ENCODE assay signal across 9 cellular contexts in the genomic region with DNA sequence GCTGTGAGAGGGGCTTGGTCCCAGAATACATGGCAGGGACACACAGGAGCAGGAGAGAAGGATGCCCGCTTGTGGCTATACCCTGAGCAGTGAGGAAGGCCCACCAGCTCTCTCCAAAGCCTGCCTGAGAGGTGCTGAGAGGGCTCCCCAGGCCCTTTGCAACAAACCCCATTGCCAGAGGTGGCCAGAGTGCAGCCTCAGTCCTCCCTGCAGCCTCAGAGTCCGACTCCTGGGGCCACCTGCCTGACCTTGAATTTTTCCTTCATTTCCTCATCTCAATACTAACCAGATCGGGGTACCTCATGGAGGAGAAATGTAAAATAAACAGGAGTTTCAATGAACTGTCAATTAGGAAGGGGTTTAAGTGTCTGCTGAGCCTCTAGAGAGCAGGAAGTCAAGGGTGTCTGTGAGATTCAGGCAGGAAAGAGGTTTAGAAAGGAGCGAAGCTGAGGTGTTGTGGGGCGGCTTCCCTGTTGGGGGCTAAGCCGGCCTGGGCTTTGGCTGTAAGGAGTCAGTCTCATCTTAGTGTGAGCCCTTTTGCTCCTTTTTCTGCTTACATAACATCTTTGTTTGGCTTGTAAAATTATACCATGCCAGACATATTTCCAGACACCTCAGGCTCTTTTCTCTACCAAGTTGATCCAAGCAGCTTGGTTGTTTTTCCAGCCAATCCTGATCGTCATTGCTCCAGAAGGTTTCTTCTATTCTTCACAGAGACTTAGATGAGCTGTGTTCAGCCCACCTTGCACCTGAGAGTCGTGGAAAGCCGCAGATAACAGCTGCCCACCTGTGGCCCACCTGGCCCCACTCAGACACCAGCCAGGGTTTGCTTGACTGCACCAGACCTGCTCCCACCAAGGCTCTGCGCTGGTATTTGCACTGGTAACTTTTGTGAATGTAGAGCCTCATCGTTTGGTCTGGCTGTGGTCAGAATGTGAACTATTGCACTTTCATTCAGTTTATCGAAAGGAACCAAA. TPM values are rescaled to one million over a fixed set of nuclear protein-coding genes. Genes with fewer than 3 reads are reported as not detected.
DNase-seq lines count a peak whose midpoint lies in the region; ATAC-seq, FAIRE-seq and TF ChIP-seq lines count a peak whose summit lies in the region.
"Had no signal": no experiment of that assay in that cellular context is flagged by ENCODE, and none has a peak within 500 bp of the region (broad histone marks: within the 10 kb centered on the region; RNA-seq: fewer than 3 reads in every experiment).

No MANE protein-coding gene starts in this region.

- no TSS peak for BruUV-seq in K562 (replicated peaks; lab: Mats Ljungman, UMichigan)

- H4K20me1 ChIP-seq in K562 (replicated peaks; ENCODE audit: control insufficient read depth, insufficient read depth, low read length): no peaks in the 10 kb centered on the region

- H3K4me3 ChIP-seq in K562: no peak overlapping the region
- H3K4me3 ChIP-seq: adrenal gland had no signal

- intact Hi-C loops in K562 (cut with micrococcal nuclease): no loop called here

- TF ChIP-seq POLR2A in K562 (conservative IDR thresholded peaks at IDR 0.05): no peak

- H3K4me1 ChIP-seq in K562 (replicated peaks in 1 of 2; ENCODE audit: control insufficient read depth in 2 of 2, insufficient read depth in 2 of 2, low read length in 2 of 2): no peaks in the 10 kb centered on the region; a peak in 1 of 5 replicates

- no peaks in the 10 kb centered on the region for H3K36me3 ChIP-seq in K562 (ENCODE audit: control insufficient read depth, insufficient read depth, low read length)
- H3K36me3 ChIP-seq: adrenal gland had no signal

- peaks cover 21 to 65% of the 10 kb centered on the region in 2 experiments for H3K27me3 ChIP-seq in K562 (ENCODE audit: control insufficient read depth in 2 of 2, insufficient read depth in 2 of 2, low read length in 2 of 2)
- H3K27me3 ChIP-seq: adrenal gland had no signal

- no peak overlapping the region for H2AFZ ChIP-seq in K562 (ENCODE audit: low read depth, low read length)

- no peak for TF ChIP-seq EP300 in K562 (IDR thresholded peaks at IDR 0.05; ENCODE audit: low read length)

- H3K9me3 ChIP-seq in K562 (replicated peaks; ENCODE audit: control insufficient read depth, insufficient read depth, low read depth, low read length): no peaks in the 10 kb centered on the region
- H3K9me3 ChIP-seq: adrenal gland had no signal

- H3K9ac ChIP-seq in K562 (ENCODE audit: insufficient read depth in 1 of 2, low read depth in 2 of 2, low read length in 2 of 2): no peak overlapping the region

- H3K9me1 ChIP-seq in K562 (ENCODE audit: control insufficient read depth, insufficient read depth, low read length): no peaks in the 10 kb centered on the region

- no peaks in the 10 kb centered on the region for H3K79me2 ChIP-seq in K562 (ENCODE audit: control insufficient read depth, insufficient read depth, low read length)

- WGBS in K562 (ENCODE audit: insufficient coverage, low coverage, missing lambda C conversion rate): 1% methylated on average over 12 of the region's 12 CpGs

- peak; percentile 72 for ATAC-seq in GM19467 (IDR thresholded peaks at IDR 0.05; ENCODE audit: unreplicated experiment)
- peak; percentile 65 for ATAC-seq in HG03457 (IDR thresholded peaks at IDR 0.05; ENCODE audit: unreplicated experiment)
- peak; percentile 39 for ATAC-seq in K562
- no peak for ATAC-seq in SK-N-SH treated with all-trans-retinoic acid at 6 μM for 48 hours

- H3K4me2 ChIP-seq in K562 (ENCODE audit: insufficient read depth, low read length): no peak overlapping the region

- in situ Hi-C loops in K562 (cut with MboI): no loop called here

- CTCF ChIA-PET in K562 (lab: Yijun Ruan, JAX; ENCODE audit: low intra/inter-chr PET ratio): no interaction called here

- POLR2A ChIA-PET in K562 (lab: Yijun Ruan, JAX): interaction anchor here (0.6 kb wide), 1 partner anchor 9 kb away, joined by 3 read pairs; no protein-coding TSS in a partner anchor

- DNase-seq in GDM1 (lab: John Stamatoyannopoulos, UW) (peak; percentile 36), K562 (ENCODE audit: extremely low read depth in 1 of 4, low spot score in 3 of 4) (no peak), cerebellar nuclear complex (lab: John Stamatoyannopoulos, UW) (no peak), SW 1271 (lab: John Stamatoyannopoulos, UW) (no peak), NCI-H226 (no peak)

- no peak overlapping the region for H3K27ac ChIP-seq in K562 (ENCODE audit: extremely low read depth, low read depth, low read length)
- H3K27ac ChIP-seq: adrenal gland had no signal

- TF ChIP-seq CTCF in K562 (IDR thresholded peaks at IDR 0.05 in 2 of 3, conservative IDR thresholded peaks at IDR 0.05 in 1 of 3; ENCODE audit: insufficient read depth in 2 of 3, low read depth in 1 of 3, low read length in 3 of 3): no peak

- FAIRE-seq in K562 (lab: Jason Lieb, UNC): no peak

- no peak for TF ChIP-seq RAD21 in K562 (CRISPR knock-in tag; conservative IDR thresholded peaks at IDR 0.05 in 1 of 2, IDR thresholded peaks at IDR 0.05 in 1 of 2)

TF ChIP-seq in K562, 482 proteins besides CTCF, POLR2A, EP300 and RAD21:
- TF ChIP-seq TEAD2 (tag; IDR thresholded peaks at IDR 0.05) (no peak), KAT8 (IDR thresholded peaks at IDR 0.05; ENCODE audit: low read depth) (no peak), E2F3 (CRISPR knock-in tag; IDR thresholded peaks at IDR 0.05) (no peak), TAF1 (IDR thresholded peaks at IDR 0.05; ENCODE audit: control insufficient read depth, extremely low read depth, insufficient read depth, low read length, severe bottlenecking) (no peak), L3MBTL2 (IDR thresholded peaks at IDR 0.05) (no peak), BRD4 (IDR thresholded peaks at IDR 0.05) (no peak), ZNF263 (CRISPR knock-in tag; IDR thresholded peaks at IDR 0.05; ENCODE audit: borderline replicate concordance) (no peak), MYC (IDR thresholded peaks at IDR 0.05; ENCODE audit: low read depth, low read length) (no peak), MYC (CRISPR knock-in tag; IDR thresholded peaks at IDR 0.05; ENCODE audit: borderline replicate concordance, low read depth) (no peak)
- TF ChIP-seq, protein P1, sequence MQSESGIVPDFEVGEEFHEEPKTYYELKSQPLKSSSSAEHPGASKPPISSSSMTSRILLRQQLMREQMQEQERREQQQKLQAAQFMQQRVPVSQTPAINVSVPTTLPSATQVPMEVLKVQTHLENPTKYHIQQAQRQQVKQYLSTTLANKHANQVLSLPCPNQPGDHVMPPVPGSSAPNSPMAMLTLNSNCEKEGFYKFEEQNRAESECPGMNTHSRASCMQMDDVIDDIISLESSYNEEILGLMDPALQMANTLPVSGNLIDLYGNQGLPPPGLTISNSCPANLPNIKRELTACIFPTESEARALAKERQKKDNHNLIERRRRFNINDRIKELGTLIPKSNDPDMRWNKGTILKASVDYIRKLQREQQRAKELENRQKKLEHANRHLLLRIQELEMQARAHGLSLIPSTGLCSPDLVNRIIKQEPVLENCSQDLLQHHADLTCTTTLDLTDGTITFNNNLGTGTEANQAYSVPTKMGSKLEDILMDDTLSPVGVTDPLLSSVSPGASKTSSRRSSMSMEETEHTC (IDR thresholded peaks at IDR 0.05): no peak

TF ChIP-seq in SK-N-SH treated with all-trans-retinoic acid at 6 μM for 48 hours, 23 proteins besides CTCF, POLR2A, EP300 and RAD21 (continues in another document):
- TF ChIP-seq GLIS3 (CRISPR knock-in tag; IDR thresholded peaks at IDR 0.05) (no peak), RARB (CRISPR knock-in tag; IDR thresholded peaks at IDR 0.05) (no peak)
- TF ChIP-seq, protein P2, sequence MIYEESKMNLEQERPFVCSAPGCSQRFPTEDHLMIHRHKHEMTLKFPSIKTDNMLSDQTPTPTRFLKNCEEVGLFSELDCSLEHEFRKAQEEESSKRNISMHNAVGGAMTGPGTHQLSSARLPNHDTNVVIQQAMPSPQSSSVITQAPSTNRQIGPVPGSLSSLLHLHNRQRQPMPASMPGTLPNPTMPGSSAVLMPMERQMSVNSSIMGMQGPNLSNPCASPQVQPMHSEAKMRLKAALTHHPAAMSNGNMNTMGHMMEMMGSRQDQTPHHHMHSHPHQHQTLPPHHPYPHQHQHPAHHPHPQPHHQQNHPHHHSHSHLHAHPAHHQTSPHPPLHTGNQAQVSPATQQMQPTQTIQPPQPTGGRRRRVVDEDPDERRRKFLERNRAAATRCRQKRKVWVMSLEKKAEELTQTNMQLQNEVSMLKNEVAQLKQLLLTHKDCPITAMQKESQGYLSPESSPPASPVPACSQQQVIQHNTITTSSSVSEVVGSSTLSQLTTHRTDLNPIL (CRISPR knock-in tag; IDR thresholded peaks at IDR 0.05; ENCODE audit: low read depth): no peak
- TF ChIP-seq, protein P3, sequence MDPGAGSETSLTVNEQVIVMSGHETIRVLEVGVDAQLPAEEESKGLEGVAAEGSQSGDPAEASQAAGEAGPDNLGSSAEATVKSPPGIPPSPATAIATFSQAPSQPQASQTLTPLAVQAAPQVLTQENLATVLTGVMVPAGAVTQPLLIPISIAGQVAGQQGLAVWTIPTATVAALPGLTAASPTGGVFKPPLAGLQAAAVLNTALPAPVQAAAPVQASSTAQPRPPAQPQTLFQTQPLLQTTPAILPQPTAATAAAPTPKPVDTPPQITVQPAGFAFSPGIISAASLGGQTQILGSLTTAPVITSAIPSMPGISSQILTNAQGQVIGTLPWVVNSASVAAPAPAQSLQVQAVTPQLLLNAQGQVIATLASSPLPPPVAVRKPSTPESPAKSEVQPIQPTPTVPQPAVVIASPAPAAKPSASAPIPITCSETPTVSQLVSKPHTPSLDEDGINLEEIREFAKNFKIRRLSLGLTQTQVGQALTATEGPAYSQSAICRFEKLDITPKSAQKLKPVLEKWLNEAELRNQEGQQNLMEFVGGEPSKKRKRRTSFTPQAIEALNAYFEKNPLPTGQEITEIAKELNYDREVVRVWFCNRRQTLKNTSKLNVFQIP (CRISPR knock-in tag; IDR thresholded peaks at IDR 0.05; ENCODE audit: borderline replicate concordance, low read depth): no peak

RNA-seq across cellular contexts. Expression of a gene that starts 36.7 kb away (rescaled TPM):
- 0.42 and 0.67 TPM in 2 replicates for total RNA-seq in K562 (2011; cell fraction: chromatin; rRNA removed; ENCODE audit: low replicate concordance)
- total RNA-seq in K562 (2011; cell fraction: nucleolus; rRNA removed): 0.53 and 1.0 TPM in 2 replicates
- 0.73 and 0.92 TPM in 2 replicates for total RNA-seq in K562 (2011; cell fraction: nucleoplasm; rRNA removed)
- total RNA-seq in K562 (2014; rRNA removed) (not detected in 2 replicates), K562 (2014; rRNA removed; fragmentation: Illumina TruSeq; extraction: Trizol) (0.16 TPM in 1 of 2 replicates, not detected in the other), K562 (2015; rRNA removed; fragmentation: Illumina TruSeq; extraction: Trizol) (not detected in 2 replicates), K562 (2021) (0.38 and 0.49 TPM in 2 replicates)
- polyA plus RNA-seq in K562 (2011; rRNA removed) (0.96 and 1.6 TPM in 2 replicates), K562 (2014; fragmentation: Illumina TruSeq; extraction: Trizol) (0.25 and 0.33 TPM in 2 replicates), K562 (2014; fragmentation: Nextera tagmentation; extraction: Ambion mirVana) (under 1 TPM in 1 of 2 experiments, not detected in 1; 0.03 TPM), K562 (2014; rRNA removed) (0.27 and 0.42 TPM in 2 replicates)
- 1.3 and 2.2 TPM in 2 replicates for polyA plus RNA-seq in K562 (2011; cell fraction: cytosol; rRNA removed)
- 1.4 and 1.5 TPM in 2 replicates for polyA plus RNA-seq in K562 (2011; cell fraction: nucleus; rRNA removed)
- 0.14 and 0.18 TPM in 2 replicates for polyA plus RNA-seq in K562 (2012)
- polyA minus RNA-seq in K562 (2011; rRNA and poly(A)+ RNA removed): 0.48 and 0.84 TPM in 2 replicates
- 1.4 TPM in 1 of 2 replicates, not detected in the other for polyA minus RNA-seq in K562 (2011; cell fraction: cytosol; rRNA and poly(A)+ RNA removed)
- polyA minus RNA-seq in K562 (2011; cell fraction: nucleus; rRNA and poly(A)+ RNA removed): 0.40 and 0.44 TPM in 2 replicates
